8 cellular contexts compared by ENCODE assay signal in the genomic region with DNA sequence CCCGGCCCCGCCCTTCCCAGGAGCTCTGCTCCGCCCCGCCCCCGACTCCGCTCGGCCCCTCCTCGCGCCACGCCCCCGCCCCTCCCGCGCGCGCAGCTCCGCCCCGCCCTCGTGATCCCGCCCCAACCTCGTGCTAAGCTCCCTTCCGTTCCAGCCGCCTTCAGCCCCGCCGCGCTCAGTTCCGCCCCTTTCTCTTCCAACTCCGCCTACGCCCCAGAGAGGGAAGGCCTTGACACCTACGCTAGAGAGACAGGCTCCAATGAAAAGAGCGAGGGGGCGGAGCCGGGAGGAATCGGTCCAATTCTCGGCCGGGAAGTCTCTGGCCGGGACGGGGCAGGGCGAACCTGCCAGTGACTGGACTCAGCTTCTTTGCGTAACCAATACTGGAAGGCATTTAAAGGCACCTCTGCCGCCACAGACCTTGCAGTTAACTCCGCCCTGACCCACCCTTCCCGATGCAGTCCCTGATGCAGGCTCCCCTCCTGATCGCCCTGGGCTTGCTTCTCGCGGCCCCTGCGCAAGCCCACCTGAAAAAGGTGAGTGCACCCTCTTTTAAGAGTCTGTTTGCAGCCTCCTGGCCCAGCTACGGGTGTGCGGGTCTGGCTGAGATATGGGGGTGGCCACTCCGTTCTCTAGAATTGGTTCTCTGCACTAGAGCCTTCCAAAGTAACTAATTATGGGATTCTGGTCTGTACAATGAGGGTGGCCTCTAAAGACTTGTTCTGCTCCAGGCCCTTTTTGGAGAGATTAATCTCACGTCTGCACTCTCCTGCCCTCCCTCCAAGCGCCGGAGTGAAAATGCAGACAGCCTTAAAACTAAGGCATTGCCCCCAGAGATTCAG. TPM values are rescaled to one million over a fixed set of nuclear protein-coding genes. Genes with fewer than 3 reads are reported as not detected.
DNase-seq lines count a peak whose midpoint lies in the region; ATAC-seq and TF ChIP-seq lines count a peak whose summit lies in the region.

A gene (plus strand): TSS at position 424 of the 842 bp plus-strand sequence. CDS start 32 bp downstream, at position 456.

- no peaks in the 10 kb centered on the region for H3K79me2 ChIP-seq in neural progenitor cell (ENCODE audit: low read depth)

- H3K4me2 ChIP-seq in neural progenitor cell = peak within 1 kb of the TSS; percentile 85

- no peak within 1 kb of the TSS for H3K27ac Mint-ChIP-seq in neural progenitor cell

- DNase-seq in GF-D8 (lab: John Stamatoyannopoulos, UW) (peak; percentile 97), HEK293T (ENCODE audit: extremely low spot score) (peak; percentile 97), MV-4-11 (lab: John Stamatoyannopoulos, UW) (peak; percentile 100), SK-MEL-5 (ENCODE audit: low read depth, low spot score) (peak; percentile 99), foreskin keratinocyte (peak; percentile 96 to 99), neural progenitor cell (ENCODE audit: low spot score) (peak; percentile 99), stromal cell of bone marrow (ENCODE audit: low read depth) (peak; percentile 99)
- peak; percentile 98 for DNase-seq in activated naive CD4-positive, alpha-beta T cell treated with Interleukin-2 at 50 U/mL for 16 hours

- peak within 1 kb of the TSS; percentile 94 for H3K4me3 Mint-ChIP-seq in neural progenitor cell

- peak within 1 kb of the TSS; percentile 95 for H2AFZ ChIP-seq in neural progenitor cell (replicated peaks)

- H3K27me3 Mint-ChIP-seq in neural progenitor cell (ENCODE audit: insufficient read depth, low read depth) = peaks cover 2% of the 10 kb centered on the region

- no peaks in the 10 kb centered on the region for H3K9me3 ChIP-seq in neural progenitor cell (ENCODE audit: low read depth)

- H4K20me1 ChIP-seq in neural progenitor cell (ENCODE audit: low read depth) = no peaks in the 10 kb centered on the region

- H3F3A ChIP-seq in neural progenitor cell (ENCODE audit: low read depth) = peaks cover 14% of the 10 kb centered on the region

- POLR2A ChIA-PET in HEK293T (lab: Yijun Ruan, JAX) = interaction anchor here (0.6 to 1.7 kb wide), 14 partner anchors 9 to 434 kb away, joined by 3 to 9 read pairs (median 4); a partner anchor contains a TSS

- peak; percentile 91 for ATAC-seq in foreskin keratinocyte

- H3K4me1 Mint-ChIP-seq in neural progenitor cell = peaks cover 11% of the 10 kb centered on the region

- H3K9ac ChIP-seq in neural progenitor cell = peak within 1 kb of the TSS; percentile 54

- H3K27me3 ChIP-seq in foreskin keratinocyte (no peaks in the 10 kb centered on the region), neural progenitor cell (peaks cover 7% of the 10 kb centered on the region)

- H3K9me3 Mint-ChIP-seq in neural progenitor cell = no peaks in the 10 kb centered on the region

- H3K27ac ChIP-seq in foreskin keratinocyte = peak within 1 kb of the TSS; percentile 58
- no peak within 1 kb of the TSS for H3K27ac ChIP-seq in neural progenitor cell

- TF ChIP-seq CTCF in foreskin keratinocyte (conservative IDR thresholded peaks at IDR 0.05) (no peak), neural progenitor cell (IDR thresholded peaks at IDR 0.05) (no peak)

- CTCF ChIA-PET in HEK293T (lab: Yijun Ruan, JAX) = interaction anchor here (0.6 to 1.6 kb wide), 9 partner anchors 12 to 536 kb away, joined by 3 to 11 read pairs (median 3); no protein-coding TSS in a partner anchor

- in situ Hi-C loops in SK-MEL-5 (cut with HindIII; ENCODE audit: low pct_unique_long_range_greater_than_20kb, low sequenced_read_pairs) = no loop called here

- peak within 1 kb of the TSS; percentile 73 for H3K4me3 ChIP-seq in neural progenitor cell

- no peaks in the 10 kb centered on the region for H3K36me3 Mint-ChIP-seq in neural progenitor cell

- peaks cover 13% of the 10 kb centered on the region for H3K4me1 ChIP-seq in foreskin keratinocyte
- H3K4me1 ChIP-seq in neural progenitor cell = peaks cover 6% of the 10 kb centered on the region

- H3K36me3 ChIP-seq in neural progenitor cell = no peaks in the 10 kb centered on the region

TF ChIP-seq in HEK293T, 16 proteins besides CTCF, POLR2A, EP300 and RAD21:
- TF ChIP-seq, protein P1, sequence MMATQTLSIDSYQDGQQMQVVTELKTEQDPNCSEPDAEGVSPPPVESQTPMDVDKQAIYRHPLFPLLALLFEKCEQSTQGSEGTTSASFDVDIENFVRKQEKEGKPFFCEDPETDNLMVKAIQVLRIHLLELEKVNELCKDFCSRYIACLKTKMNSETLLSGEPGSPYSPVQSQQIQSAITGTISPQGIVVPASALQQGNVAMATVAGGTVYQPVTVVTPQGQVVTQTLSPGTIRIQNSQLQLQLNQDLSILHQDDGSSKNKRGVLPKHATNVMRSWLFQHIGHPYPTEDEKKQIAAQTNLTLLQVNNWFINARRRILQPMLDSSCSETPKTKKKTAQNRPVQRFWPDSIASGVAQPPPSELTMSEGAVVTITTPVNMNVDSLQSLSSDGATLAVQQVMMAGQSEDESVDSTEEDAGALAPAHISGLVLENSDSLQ (IDR thresholded peaks at IDR 0.05) = peak; percentile 66; the same call in 1 of the 2 replicates
- TF ChIP-seq SUZ12 (IDR thresholded peaks at IDR 0.05) = no peak
- no peak for TF ChIP-seq FOXM1 (IDR thresholded peaks at IDR 0.05; ENCODE audit: borderline replicate concordance)
- TF ChIP-seq HDGF (IDR thresholded peaks at IDR 0.05; ENCODE audit: borderline replicate concordance) = 0 out of 2 replicates have a peak, but pooled peaks have one; percentile 29
- no peak for TF ChIP-seq CTBP1 (IDR thresholded peaks at IDR 0.05; ENCODE audit: borderline replicate concordance)
- TF ChIP-seq SP1 (IDR thresholded peaks at IDR 0.05) = no peak
- no peak for TF ChIP-seq ARNT (IDR thresholded peaks at IDR 0.05)
- TF ChIP-seq ZNF384 (IDR thresholded peaks at IDR 0.05) = no peak

RNA-seq across cellular contexts. Expression of the gene that starts here (rescaled TPM):
- total RNA-seq in SK-MEL-5 (2014; rRNA removed; shearing (Covaris generic)) = 93.4 and 96.2 TPM in 2 replicates
- 87.1 and 99.8 TPM in 2 replicates for polyA plus RNA-seq in SK-MEL-5 (2015; cell fraction: cytosol; rRNA removed)
- 6.6 and 6.8 TPM in 2 replicates for polyA plus RNA-seq in SK-MEL-5 (2015; cell fraction: nucleus; rRNA removed)
- total RNA-seq in foreskin keratinocyte = 71.5 and 97.6 TPM in 2 replicates
- polyA plus RNA-seq in foreskin keratinocyte = 42.1 and 69.5 TPM in 2 replicates
- 19.4 TPM in 2 replicates for total RNA-seq in neural progenitor cell (ENCODE audit: low replicate concordance)
